8 cellular contexts compared by ENCODE assay signal in genomic region chr5:138491284-138491648, GRCh38. TPM values are rescaled to one million over a fixed set of nuclear protein-coding genes. Genes with fewer than 3 reads are reported as not detected.
DNase-seq lines count a peak whose midpoint lies in the region; ATAC-seq and TF ChIP-seq lines count a peak whose summit lies in the region.

No MANE protein-coding gene starts in this region.

- H3K9me3 ChIP-seq in iPS-15b (ENCODE audit: control insufficient read depth, insufficient read depth, low read length) = no peaks in the 10 kb centered on the region

- POLR2A ChIA-PET in activated CD4-positive, alpha-beta T cell treated with anti-CD3 and anti-CD28 coated beads for 36 hours (lab: Charles Lee) = no interaction called here

- no peak for ATAC-seq in activated CD4-positive, alpha-beta T cell treated with anti-CD3 and anti-CD28 coated beads for 36 hours
- ATAC-seq in stimulated activated memory B cell treated with anti-CD40 and anti-IgM and Interleukin-4, amounts not matched to agents 10 μg/mL and 1 μg/mL and 100 μg/mL, for 72 hours = no peak
- no peak for ATAC-seq in GM19463 (IDR thresholded peaks at IDR 0.05; ENCODE audit: unreplicated experiment)

- no peaks in the 10 kb centered on the region for H3K36me3 ChIP-seq in iPS-15b (ENCODE audit: control insufficient read depth, insufficient read depth, low read length)

- H3K4me3 ChIP-seq in iPS-15b (ENCODE audit: low read depth, low read length) = peak overlapping the region; percentile 55

- H3K27me3 Mint-ChIP-seq in activated CD4-positive, alpha-beta T cell treated with anti-CD3 and anti-CD28 coated beads for 36 hours = peaks cover 23% of the 10 kb centered on the region
- peaks cover 62% of the 10 kb centered on the region for H3K27me3 Mint-ChIP-seq in stimulated activated memory B cell treated with anti-CD40 and anti-IgM and Interleukin-4, amounts not matched to agents 10 μg/mL and 1 μg/mL and 100 μg/mL, for 72 hours

- no peak for DNase-seq in activated CD4-positive, alpha-beta T cell treated with anti-CD3 and anti-CD28 coated beads for 36 hours
- no peak for DNase-seq in activated CD4-positive, alpha-beta T cell treated with anti-CD3 and anti-CD28 coated beads, Interleukin-2, amount 50 U/mL, for 48 hours
- no peak for DNase-seq in COR-L47 (lab: John Stamatoyannopoulos, UW)
- no peak for DNase-seq in AG08396 (ENCODE audit: low spot score)

- intact Hi-C loops in activated CD4-positive, alpha-beta T cell treated with anti-CD3 and anti-CD28 coated beads for 36 hours (cut with DNase I, micrococcal nuclease) = no loop called here

- H3K4me3 Mint-ChIP-seq in activated CD4-positive, alpha-beta T cell treated with anti-CD3 and anti-CD28 coated beads for 36 hours = peak overlapping the region; percentile 41
- H3K4me3 Mint-ChIP-seq in stimulated activated memory B cell treated with anti-CD40 and anti-IgM and Interleukin-4, amounts not matched to agents 10 μg/mL and 1 μg/mL and 100 μg/mL, for 72 hours = peak overlapping the region; percentile 46

- peaks cover 6% of the 10 kb centered on the region for H3K4me1 ChIP-seq in iPS-15b (ENCODE audit: control insufficient read depth, insufficient read depth, low read length)

- H3K9me3 Mint-ChIP-seq in activated CD4-positive, alpha-beta T cell treated with anti-CD3 and anti-CD28 coated beads for 36 hours (ENCODE audit: low read depth) = no peaks in the 10 kb centered on the region
- H3K9me3 Mint-ChIP-seq in stimulated activated memory B cell treated with anti-CD40 and anti-IgM and Interleukin-4, amounts not matched to agents 10 μg/mL and 1 μg/mL and 100 μg/mL, for 72 hours = no peaks in the 10 kb centered on the region

- no peaks in the 10 kb centered on the region for H3K36me3 Mint-ChIP-seq in activated CD4-positive, alpha-beta T cell treated with anti-CD3 and anti-CD28 coated beads for 36 hours (ENCODE audit: low read depth)
- no peaks in the 10 kb centered on the region for H3K36me3 Mint-ChIP-seq in stimulated activated memory B cell treated with anti-CD40 and anti-IgM and Interleukin-4, amounts not matched to agents 10 μg/mL and 1 μg/mL and 100 μg/mL, for 72 hours

- no peak overlapping the region for H3K9ac ChIP-seq in iPS-15b (ENCODE audit: low read depth, low read length)

- no peak overlapping the region for H3K27ac Mint-ChIP-seq in activated CD4-positive, alpha-beta T cell treated with anti-CD3 and anti-CD28 coated beads for 36 hours
- no peak overlapping the region for H3K27ac Mint-ChIP-seq in stimulated activated memory B cell treated with anti-CD40 and anti-IgM and Interleukin-4, amounts not matched to agents 10 μg/mL and 1 μg/mL and 100 μg/mL, for 72 hours

- CTCF ChIA-PET in activated CD4-positive, alpha-beta T cell treated with anti-CD3 and anti-CD28 coated beads for 36 hours (lab: Charles Lee) = interaction anchor here (1.0 to 1.5 kb wide), 2 partner anchors 11 to 13 kb away, joined by 3 to 4 read pairs; no protein-coding TSS in a partner anchor

- peaks cover 15% of the 10 kb centered on the region for H3K4me1 Mint-ChIP-seq in activated CD4-positive, alpha-beta T cell treated with anti-CD3 and anti-CD28 coated beads for 36 hours
- H3K4me1 Mint-ChIP-seq in stimulated activated memory B cell treated with anti-CD40 and anti-IgM and Interleukin-4, amounts not matched to agents 10 μg/mL and 1 μg/mL and 100 μg/mL, for 72 hours = peaks cover 17% of the 10 kb centered on the region

- peak overlapping the region; percentile 86 for H3K27ac ChIP-seq in VCaP

- TF ChIP-seq CTCF in VCaP (conservative IDR thresholded peaks at IDR 0.05) = no peak

- peaks cover 34% of the 10 kb centered on the region for H3K27me3 ChIP-seq in iPS-15b (ENCODE audit: control insufficient read depth, insufficient read depth, low read length)

RNA-seq across cellular contexts. Expression of gene EGR1, which starts 26.0 kb away (rescaled TPM):
- 10 to 100 TPM; 45.3 to 48.8 TPM for total RNA-seq in activated CD4-positive, alpha-beta T cell treated with anti-CD3 and anti-CD28 coated beads for 36 hours

RNA-seq across cellular contexts. Expression of gene ETF1, which starts 51.8 kb away (rescaled TPM):
- 100 to 1,000 TPM; 140 to 156 TPM for total RNA-seq in activated CD4-positive, alpha-beta T cell treated with anti-CD3 and anti-CD28 coated beads for 36 hours

RNA-seq across cellular contexts. Expression of gene REEP2, which starts 52.4 kb away (rescaled TPM):
- 1 to 10 TPM; 4.0 to 5.6 TPM for total RNA-seq in activated CD4-positive, alpha-beta T cell treated with anti-CD3 and anti-CD28 coated beads for 36 hours
